Comparison of ENCODE assay signal across 2 cellular contexts in genomic region chr15:66323312-66323928, GRCh38.
TF ChIP-seq lines count a peak whose summit lies in the region.

No MANE protein-coding gene starts in this region.

TF ChIP-seq in A549, 52 proteins besides CTCF, POLR2A, EP300 and RAD21:
- no peak for TF ChIP-seq FOSL2 (IDR thresholded peaks at IDR 0.05)
- no peak for TF ChIP-seq FOSL2 (CRISPR knock-in tag; IDR thresholded peaks at IDR 0.05)
- no peak for TF ChIP-seq NPAS2 (CRISPR knock-in tag; IDR thresholded peaks at IDR 0.05; ENCODE audit: borderline replicate concordance)
- no peak for TF ChIP-seq ZC3H11A (IDR thresholded peaks at IDR 0.05)
- TF ChIP-seq RARB (CRISPR knock-in tag; IDR thresholded peaks at IDR 0.05): no peak
- no peak for TF ChIP-seq ATOH8 (CRISPR knock-in tag; IDR thresholded peaks at IDR 0.05; ENCODE audit: low read depth)
- no peak for TF ChIP-seq CHD4 (IDR thresholded peaks at IDR 0.05; ENCODE audit: borderline replicate concordance)
- no peak for TF ChIP-seq HOXA7 (CRISPR knock-in tag; IDR thresholded peaks at IDR 0.05)
- no peak for TF ChIP-seq FOSB (CRISPR knock-in tag; IDR thresholded peaks at IDR 0.05)
- no peak for TF ChIP-seq PHF8 (IDR thresholded peaks at IDR 0.05; ENCODE audit: borderline replicate concordance, low read depth)
- TF ChIP-seq USF2 (IDR thresholded peaks at IDR 0.05): no peak
- no peak for TF ChIP-seq PBX3 (IDR thresholded peaks at IDR 0.05)
- no peak for TF ChIP-seq CEBPB (IDR thresholded peaks at IDR 0.05)
- no peak for TF ChIP-seq BHLHE40 (IDR thresholded peaks at IDR 0.05; ENCODE audit: low read depth, low read length)
- TF ChIP-seq HEYL (CRISPR knock-in tag; IDR thresholded peaks at IDR 0.05): no peak
- no peak for TF ChIP-seq HDAC2 (IDR thresholded peaks at IDR 0.05)
- TF ChIP-seq RFX5 (IDR thresholded peaks at IDR 0.05): no peak
- no peak for TF ChIP-seq FOXS1 (CRISPR knock-in tag; IDR thresholded peaks at IDR 0.05)

TF ChIP-seq in GM23338, 12 proteins besides CTCF, POLR2A, EP300 and RAD21:
- TF ChIP-seq EZH2phosphoT487 (IDR thresholded peaks at IDR 0.05; ENCODE audit: unreplicated experiment) (no peak), EZH2 (IDR thresholded peaks at IDR 0.05; ENCODE audit: low read depth, unreplicated experiment) (no peak), ZNF114 (CRISPR knock-in tag; IDR thresholded peaks at IDR 0.05) (no peak)
